8 cellular contexts compared by ENCODE assay signal in genomic region chr20:46040902-46041535, GRCh38. TPM values are rescaled to one million over a fixed set of nuclear protein-coding genes. Genes with fewer than 3 reads are reported as not detected.
DNase-seq lines count a peak whose midpoint lies in the region; ATAC-seq, FAIRE-seq and TF ChIP-seq lines count a peak whose summit lies in the region.

No MANE protein-coding gene starts in this region.

- no peaks in the 10 kb centered on the region for H3K9me3 ChIP-seq in mucosa of descending colon

- peak; percentile 29 for ATAC-seq in mucosa of descending colon

- no peak for TF ChIP-seq CTCF in NB4 (IDR thresholded peaks at IDR 0.05; ENCODE audit: low read depth, low read length)
- TF ChIP-seq CTCF in mucosa of descending colon (IDR thresholded peaks at IDR 0.05): no peak

- DNase-seq in EL (peak; percentile 38), NB4 (ENCODE audit: low read depth) (peak; percentile 70), mucosa of descending colon (peak in 2 of 3 donors; percentile 49), NCI-H1105 treated with DMSO at 0.1 percent for 48 hours (lab: John Stamatoyannopoulos, UW) (no peak), frontal cortex (ENCODE audit: low spot score in 2 of 2) (no peak), dedifferentiated amniotic fluid mesenchymal stem cell (ENCODE audit: extremely low spot score) (no peak), COLO668 (lab: John Stamatoyannopoulos, UW; ENCODE audit: unreplicated experiment) (no peak)
- peak; percentile 38 for DNase-seq in activated naive CD4-positive, alpha-beta T cell treated with Interleukin-2 at 50 U/mL for 16 hours

- H3K4me3 ChIP-seq in NB4 (ENCODE audit: low read depth, low read length) (no peak overlapping the region), mucosa of descending colon (no peak overlapping the region)

- no peaks in the 10 kb centered on the region for H3K36me3 ChIP-seq in mucosa of descending colon (ENCODE audit: low read depth)

- TF ChIP-seq POLR2A in NB4 (IDR thresholded peaks at IDR 0.05; ENCODE audit: extremely low read depth, insufficient read length): no peak

- intact Hi-C loops in mucosa of descending colon (cut with DNase I, micrococcal nuclease): no loop called here

- FAIRE-seq in frontal cortex (lab: Jason Lieb, UNC): no peak

- H3K4me1 ChIP-seq in mucosa of descending colon (ENCODE audit: low read depth): no peaks in the 10 kb centered on the region

RNA-seq across cellular contexts. Expression of gene SLC12A5, which starts 12.0 kb away (rescaled TPM):
- total RNA-seq in mucosa of descending colon (1 to 10 TPM in 1 of 3 donors, not detected in 2; 2.5 TPM), frontal cortex (18.8 TPM)

RNA-seq across cellular contexts. Expression of gene MMP9, which starts 32.3 kb away (rescaled TPM):
- total RNA-seq in mucosa of descending colon (1 to 10 TPM in 2 of 3 donors, under 1 TPM in 1; 0.52 to 6.7 (median 1.2) TPM), frontal cortex (under 0.01 TPM)

RNA-seq across cellular contexts. Expression of gene NCOA5, which starts 48.7 kb away (rescaled TPM):
- 10 to 100 TPM; 23.7 to 36.6 (median 24.2) TPM for total RNA-seq in mucosa of descending colon
- total RNA-seq in frontal cortex: 18.3 TPM

Comparison
In these comparisons a context has a peak if more than half of its experiments do, and no peak if none do; other contexts are left out.
1. DNase-seq: peak in EL (single experiment), NB4 (single experiment), activated naive CD4-positive, alpha-beta T cell treated with Interleukin-2 at 50 U/mL for 16 hours (single experiment) and mucosa of descending colon (2 of 3); none in NCI-H1105 treated with DMSO at 0.1 percent for 48 hours (single experiment), frontal cortex (0 of 2), dedifferentiated amniotic fluid mesenchymal stem cell (single experiment) and COLO668 (single experiment).